Comparison of ENCODE assay signal across 1 cellular context in genomic region chr12:47885012-47885501, GRCh38.
A peak's percentile ranks its signal among the peaks of the same experiment; 100 is the strongest.
TF ChIP-seq lines count a peak whose summit lies in the region.

No MANE protein-coding gene starts in this region.

TF ChIP-seq in K562, 482 proteins besides CTCF, POLR2A, EP300 and RAD21 (continues in another document):
- TF ChIP-seq CEBPZ (IDR thresholded peaks at IDR 0.05; ENCODE audit: borderline replicate concordance, low read depth, low read length) (no peak), ZBTB11 (CRISPR knock-in tag; IDR thresholded peaks at IDR 0.05) (no peak), ZNF384 (IDR thresholded peaks at IDR 0.05; ENCODE audit: low read depth, low read length) (no peak), E2F1 (CRISPR knock-in tag; IDR thresholded peaks at IDR 0.05) (no peak), ZNF134 (CRISPR knock-in tag; conservative IDR thresholded peaks at IDR 0.05) (no peak), ZC3H4 (CRISPR knock-in tag; IDR thresholded peaks at IDR 0.05; ENCODE audit: borderline replicate concordance) (no peak), CSDE1 (IDR thresholded peaks at IDR 0.05) (no peak), SMAD1 (IDR thresholded peaks at IDR 0.05; ENCODE audit: low read depth, low read length, partially characterized antibody) (no peak), PCBP2 (IDR thresholded peaks at IDR 0.05; ENCODE audit: low read depth, low read length, poor library complexity, severe bottlenecking) (no peak), SIN3A (IDR thresholded peaks at IDR 0.05; ENCODE audit: borderline replicate concordance in 2 of 2, control insufficient read depth in 1 of 2, low read depth in 2 of 2, low read length in 2 of 2) (no peak), POLR2AphosphoS2 (IDR thresholded peaks at IDR 0.05; ENCODE audit: low read length) (no peak), ZBTB40 (IDR thresholded peaks at IDR 0.05) (no peak), ZBTB40 (CRISPR knock-in tag; IDR thresholded peaks at IDR 0.05) (no peak), RERE (CRISPR knock-in tag; IDR thresholded peaks at IDR 0.05; ENCODE audit: borderline replicate concordance) (no peak), KDM1A (IDR thresholded peaks at IDR 0.05) (peak in 1 of 2 experiments; percentile 27; a peak in 2 of 4 replicates), ZNF518B (CRISPR knock-in tag; IDR thresholded peaks at IDR 0.05) (no peak), ARID1B (IDR thresholded peaks at IDR 0.05) (no peak), ZNF830 (CRISPR knock-in tag; IDR thresholded peaks at IDR 0.05) (no peak), CTBP1 (IDR thresholded peaks at IDR 0.05; ENCODE audit: borderline replicate concordance) (peak; percentile 69), RBM39 (optimal IDR thresholded peaks at IDR 0.05; ENCODE audit: low read depth, low read length) (no peak), CEBPG (CRISPR knock-in tag; IDR thresholded peaks at IDR 0.05) (no peak), CEBPG (tag; conservative IDR thresholded peaks at IDR 0.05 in 1 of 2, IDR thresholded peaks at IDR 0.05 in 1 of 2) (no peak), ASH1L (IDR thresholded peaks at IDR 0.05; ENCODE audit: borderline replicate concordance, low read depth, partially characterized antibody) (no peak), MCM2 (IDR thresholded peaks at IDR 0.05; ENCODE audit: low read depth) (no peak), SRSF1 (IDR thresholded peaks at IDR 0.05; ENCODE audit: low read depth, low read length) (no peak), POLR3A (IDR thresholded peaks at IDR 0.05; ENCODE audit: borderline replicate concordance, extremely low read depth, insufficient read depth, insufficient read length) (no peak), PHTF2 (CRISPR knock-in tag; IDR thresholded peaks at IDR 0.05) (no peak), ILK (tag; IDR thresholded peaks at IDR 0.05; ENCODE audit: borderline replicate concordance, low read depth) (no peak), ZKSCAN3 (CRISPR knock-in tag; IDR thresholded peaks at IDR 0.05) (no peak)
